ENCODE assay signal across 16 cellular contexts in genomic region chr18:25353080-25353479, GRCh38. TPM values are rescaled to one million over a fixed set of nuclear protein-coding genes. Genes with fewer than 3 reads are reported as not detected.
DNase-seq lines count a peak whose midpoint lies in the region; ATAC-seq, FAIRE-seq and TF ChIP-seq lines count a peak whose summit lies in the region.
"Had no signal": no experiment of that assay in that cellular context is flagged by ENCODE, and none has a peak within 500 bp of the region (broad histone marks: within the 10 kb centered on the region; RNA-seq: fewer than 3 reads in every experiment).

No MANE protein-coding gene starts in this region.

- peaks cover 33% of the 10 kb centered on the region for H3K27me3 Mint-ChIP-seq in CD8-positive, alpha-beta T cell (ENCODE audit: low read depth)
- H3K27me3 Mint-ChIP-seq in osteocyte (ENCODE audit: unreplicated experiment): peaks cover 13% of the 10 kb centered on the region

- no peak for FAIRE-seq in H1 (lab: Jason Lieb, UNC)

- H3K4me1 Mint-ChIP-seq in CD8-positive, alpha-beta T cell (ENCODE audit: low read depth): peaks cover 22% of the 10 kb centered on the region
- peaks cover 18% of the 10 kb centered on the region for H3K4me1 Mint-ChIP-seq in osteocyte (ENCODE audit: unreplicated experiment)

- no peak overlapping the region for H4K91ac ChIP-seq in H1 (replicated peaks; ENCODE audit: insufficient read length, low read length)

- no peak overlapping the region for H2BK5ac ChIP-seq in H1 (ENCODE audit: low read depth, low read length)

- no peaks in the 10 kb centered on the region for H3K9me3 ChIP-seq in CD8-positive, alpha-beta T cell (ENCODE audit: low read length)
- no peaks in the 10 kb centered on the region for H3K9me3 ChIP-seq in H1 (ENCODE audit: insufficient read depth in 2 of 2, low read depth in 1 of 2, low read length in 1 of 2)
- H3K9me3 ChIP-seq: ovary, Peyer's patch had no signal

- H3K36me3 Mint-ChIP-seq in CD8-positive, alpha-beta T cell: no peaks in the 10 kb centered on the region
- no peaks in the 10 kb centered on the region for H3K36me3 Mint-ChIP-seq in osteocyte (ENCODE audit: unreplicated experiment)

- no peak for DNase-seq in CD8-positive, alpha-beta T cell
- DNase-seq in H1 (ENCODE audit: low read depth in 1 of 2, low spot score in 2 of 2) (no peak), osteocyte (ENCODE audit: extremely low spot score, unreplicated experiment) (no peak), NAMALWA (ENCODE audit: low spot score) (no peak)
- DNase-seq in stimulated activated CD8-positive, alpha-beta memory T cell treated with anti-CD3 and anti-CD28 coated beads, Interleukin-4, amount 100 ng/mL, for 48 hours: no peak
- DNase-seq: activated CD8-positive, alpha-beta T cell treated with anti-CD3 and anti-CD28 coated beads for 36 hours; NCI-H345; Peyer's patch; stimulated activated CD4-positive, alpha-beta T cell treated with anti-CD3 and anti-CD28 coated beads, Interleukin-2, amount 100 ng/mL, for 48 hours; stimulated activated naive CD4-positive, alpha-beta T cell treated with Interleukin-2 at 50 U/mL for 16 hours had no signal

- H3K4me1 ChIP-seq in CD8-positive, alpha-beta T cell (ENCODE audit: insufficient read depth, low read length): peaks cover 6% of the 10 kb centered on the region
- H3K4me1 ChIP-seq in KMS-11 (ENCODE audit: low read depth, poor library complexity, severe bottlenecking) (no peaks in the 10 kb centered on the region), H1 (replicated peaks in 1 of 4; ENCODE audit: control insufficient read depth in 3 of 4, insufficient read depth in 4 of 4, low read length in 3 of 4) (no peaks in the 10 kb centered on the region; a peak in 1 of 7 replicates)

- no peak overlapping the region for H2BK20ac ChIP-seq in H1 (ENCODE audit: low read length)

- no peak for TF ChIP-seq CTCF in CD8-positive, alpha-beta T cell (IDR thresholded peaks at IDR 0.05)
- TF ChIP-seq CTCF in KMS-11 (conservative IDR thresholded peaks at IDR 0.05; ENCODE audit: low read depth, low read length): no peak
- TF ChIP-seq CTCF in H1 (IDR thresholded peaks at IDR 0.05; ENCODE audit: control extremely low read depth in 1 of 3, insufficient read depth in 1 of 3, low read depth in 1 of 3, low read length in 3 of 3): no peak
- no peak for TF ChIP-seq CTCF in osteocyte (IDR thresholded peaks at IDR 0.05)

- H3K79me2 ChIP-seq in KMS-11 (ENCODE audit: insufficient read depth, low read depth): no peaks in the 10 kb centered on the region
- H3K79me2 ChIP-seq in H1 (ENCODE audit: control insufficient read depth in 1 of 2, insufficient read depth in 2 of 2, low read length in 2 of 2): peaks cover 0 to 8% of the 10 kb centered on the region in 2 experiments; a peak in 2 of 4 replicates

- TF ChIP-seq EP300 in H1 (IDR thresholded peaks at IDR 0.05; ENCODE audit: borderline replicate concordance in 1 of 2, low read depth in 2 of 2, low read length in 2 of 2): no peak

- H2AFZ ChIP-seq in KMS-11 (ENCODE audit: low read depth) (no peak overlapping the region), H1 (ENCODE audit: low read length) (no peak overlapping the region)

- no peak overlapping the region for H3K4ac ChIP-seq in H1 (replicated peaks; ENCODE audit: insufficient read length, low read depth, low read length)

- no peaks in the 10 kb centered on the region for H3K36me3 ChIP-seq in CD8-positive, alpha-beta T cell (ENCODE audit: insufficient read depth, low read length)
- H3K36me3 ChIP-seq in KMS-11 (ENCODE audit: insufficient read depth) (no peaks in the 10 kb centered on the region), H1 (ENCODE audit: control insufficient read depth in 2 of 4, insufficient read depth in 4 of 4, low read length in 3 of 4) (no peaks in the 10 kb centered on the region)
- H3K36me3 ChIP-seq: ovary, Peyer's patch had no signal

- POLR2A ChIA-PET in CD8-positive, alpha-beta T cell (lab: Charles Lee): no interaction called here
- POLR2A ChIA-PET in H1 (lab: Charles Lee; ENCODE audit: partially characterized antibody): interaction anchor here (0.5 kb wide), 1 partner anchor 370 kb away, joined by 3 read pairs; no protein-coding TSS in a partner anchor

- H2BK15ac ChIP-seq in H1 (ENCODE audit: low read length): no peak overlapping the region

- no peak overlapping the region for H3K27ac Mint-ChIP-seq in CD8-positive, alpha-beta T cell
- H3K27ac Mint-ChIP-seq in osteocyte (ENCODE audit: unreplicated experiment): no peak overlapping the region
- H3K27ac Mint-ChIP-seq: activated CD8-positive, alpha-beta T cell treated with anti-CD3 and anti-CD28 coated beads for 36 hours; activated naive CD4-positive, alpha-beta T cell treated with anti-CD3 and anti-CD28 coated beads, Interleukin-2, amount 50 U/mL, for 72 hours; T-helper 2 cell treated with Interferon-gamma antibody and Interleukin-4, amounts not matched to agents 5 μg/mL and 100 μg/mL, for 36 hours had no signal

- no peak overlapping the region for H3K56ac ChIP-seq in H1 (replicated peaks; ENCODE audit: insufficient read length, low read depth, low read length)

- H2BK12ac ChIP-seq in H1 (ENCODE audit: low read depth, low read length): no peak overlapping the region

- no peak overlapping the region for H4K5ac ChIP-seq in H1 (ENCODE audit: insufficient read length, low read depth, low read length)

- ATAC-seq in CD8-positive, alpha-beta T cell: no peak
- no peak for ATAC-seq in GM18519 (IDR thresholded peaks at IDR 0.05; ENCODE audit: low FRiP score, unreplicated experiment)
- ATAC-seq: left colon had no signal

- CTCF ChIA-PET in CD8-positive, alpha-beta T cell (lab: Charles Lee): no interaction called here
- CTCF ChIA-PET in H1 (lab: Charles Lee; ENCODE audit: partially characterized antibody): interaction anchor here (0.8 kb wide), 1 partner anchor 542 kb away, joined by 3 read pairs; no protein-coding TSS in a partner anchor

- H3K14ac ChIP-seq in H1 (ENCODE audit: insufficient read length): no peak overlapping the region

- peak overlapping the region; percentile 49 for H3K4me3 Mint-ChIP-seq in CD8-positive, alpha-beta T cell
- H3K4me3 Mint-ChIP-seq in osteocyte (ENCODE audit: unreplicated experiment): peak overlapping the region; percentile 81
- H3K4me3 Mint-ChIP-seq: activated CD8-positive, alpha-beta T cell treated with anti-CD3 and anti-CD28 coated beads for 36 hours had no signal

- no peak for TF ChIP-seq POLR2A in H1 (IDR thresholded peaks at IDR 0.05; ENCODE audit: control extremely low read depth in 1 of 2, low read depth in 2 of 2, low read length in 2 of 2)

- no peak overlapping the region for H3K4me3 ChIP-seq in CD8-positive, alpha-beta T cell (ENCODE audit: low read depth, low read length)
- no peak overlapping the region for H3K4me3 ChIP-seq in KMS-11 (IDR thresholded peaks at IDR 0.05; ENCODE audit: insufficient read depth, low read depth, low read length)
- peak overlapping the region in 1 of 4 experiments; percentile 64; a peak in 2 of 8 replicates for H3K4me3 ChIP-seq in H1 (ENCODE audit: extremely low read depth in 1 of 4, insufficient read depth in 2 of 4, low read depth in 3 of 4, low read length in 4 of 4)

- TF ChIP-seq RAD21 in H1 (IDR thresholded peaks at IDR 0.05 in 1 of 2, conservative IDR thresholded peaks at IDR 0.05 in 1 of 2; ENCODE audit: low read depth in 2 of 2, low read length in 2 of 2): no peak

- no peak overlapping the region for H3K18ac ChIP-seq in H1 (ENCODE audit: extremely low read depth, low read length)

- no peak overlapping the region for H3K9ac ChIP-seq in KMS-11
- no peak overlapping the region for H3K9ac ChIP-seq in H1 (replicated peaks in 1 of 4; ENCODE audit: extremely low read depth in 1 of 4, low read depth in 3 of 4, low read length in 3 of 4)

- H3K79me1 ChIP-seq in H1 (ENCODE audit: low read depth, low read length): no peaks in the 10 kb centered on the region

- H3K27me3 ChIP-seq in CD8-positive, alpha-beta T cell (ENCODE audit: insufficient read depth, low read length): peaks cover 13% of the 10 kb centered on the region
- H3K27me3 ChIP-seq in KMS-11 (ENCODE audit: insufficient read depth, low read depth) (no peaks in the 10 kb centered on the region), H1 (replicated peaks in 1 of 4; ENCODE audit: control insufficient read depth in 3 of 4, extremely low read depth in 1 of 4, insufficient read depth in 3 of 4, low read length in 3 of 4) (peaks cover 1 to 11% (median 5%) of the 10 kb centered on the region in 4 experiments)
- H3K27me3 ChIP-seq: ovary had no signal

- no peak overlapping the region for H2BK120ac ChIP-seq in H1 (replicated peaks; ENCODE audit: low read depth, low read length)

- peaks cover 17% of the 10 kb centered on the region for H3K23me2 ChIP-seq in H1 (ENCODE audit: low read depth, low read length)

- H3K23ac ChIP-seq in H1 (ENCODE audit: insufficient read length): no peak overlapping the region

- no peaks in the 10 kb centered on the region for H4K20me1 ChIP-seq in KMS-11 (ENCODE audit: insufficient read depth)
- peaks cover 0 to 4% of the 10 kb centered on the region in 2 experiments for H4K20me1 ChIP-seq in H1 (replicated peaks in 1 of 2; ENCODE audit: control insufficient read depth in 1 of 2, insufficient read depth in 2 of 2, low read length in 2 of 2)

- H3K4me2 ChIP-seq in KMS-11 (peak overlapping the region; percentile 59; the same call in 1 of the 2 replicates), H1 (ENCODE audit: insufficient read depth in 1 of 2, low read depth in 2 of 2, low read length in 2 of 2) (peak overlapping the region; percentile 65 to 90)

- no peaks in the 10 kb centered on the region for H3K9me3 Mint-ChIP-seq in CD8-positive, alpha-beta T cell
- H3K9me3 Mint-ChIP-seq in osteocyte (ENCODE audit: unreplicated experiment): no peaks in the 10 kb centered on the region
- H3K9me3 Mint-ChIP-seq: activated naive CD4-positive, alpha-beta T cell treated with anti-CD3 and anti-CD28 coated beads, Interleukin-2, amount 50 U/mL, for 72 hours; T-helper 2 cell treated with Interferon-gamma antibody and Interleukin-4, amounts not matched to agents 5 μg/mL and 100 μg/mL, for 36 hours had no signal

- no peak overlapping the region for H4K8ac ChIP-seq in H1 (ENCODE audit: extremely low read depth, insufficient read depth, low read length)

- intact Hi-C loops in CD8-positive, alpha-beta T cell (cut with DNase I, micrococcal nuclease): no loop called here

- H3K27ac ChIP-seq in CD8-positive, alpha-beta T cell (ENCODE audit: low read depth, low read length): no peak overlapping the region
- H3K27ac ChIP-seq in KMS-11 (no peak overlapping the region), H1 (ENCODE audit: low read depth, low read length) (no peak overlapping the region)
- H3K27ac ChIP-seq: Peyer's patch had no signal

- WGBS in H1 (ENCODE audit: extremely low coverage in 1 of 2, insufficient coverage in 1 of 2, insufficient read length in 1 of 2, insufficient replicate concordance in 2 of 2, low coverage in 1 of 2, low lambda C conversion rate in 2 of 2, missing lambda C conversion rate in 1 of 2), 2 experiments: 72% methylated on average over 4 of the region's 4 CpGs; no CpG with 5 or more reads in 1 of the 2 experiments

- no peak overlapping the region for H2AK5ac ChIP-seq in H1 (ENCODE audit: low read depth, low read length)

RNA-seq across cellular contexts. Expression of gene ZNF521, which starts 1.1 kb away (rescaled TPM):
- not detected for total RNA-seq in CD8-positive, alpha-beta T cell
- total RNA-seq in H1 (2021; fragmentation: NEBNext Ultra II Directional; extraction: Animal tissue kit (Norgen Biotek cat#: 25700)): 15.8 and 16.8 TPM in 2 replicates
- polyA plus RNA-seq in H1 (2011; rRNA removed): 9.5 and 12.6 TPM in 2 replicates
- 24.2 TPM for polyA plus RNA-seq in H1 (2011; cell fraction: cytosol; rRNA removed)
- polyA plus RNA-seq in H1 (2011; cell fraction: nucleus; rRNA removed): 27.7 TPM
- 8.9 to 12.8 TPM (median 10.5 TPM) in 4 replicates for polyA plus RNA-seq in H1 (2012, experiment 1 of 2)
- polyA plus RNA-seq in H1 (2012, experiment 2 of 2): 0.41 TPM
- 3.7 TPM for polyA plus RNA-seq in H1 (2013, experiment 1 of 2)
- 2.9 TPM for polyA plus RNA-seq in H1 (2013, experiment 2 of 2)
- 84.4 and 98.4 TPM in 2 replicates for polyA minus RNA-seq in H1 (2011; rRNA and poly(A)+ RNA removed)
- polyA minus RNA-seq in H1 (2011; cell fraction: cytosol; rRNA and poly(A)+ RNA removed): 14.1 TPM
- polyA minus RNA-seq in H1 (2011; cell fraction: nucleus; rRNA and poly(A)+ RNA removed): 120 TPM
- 52.2 and 57.1 TPM in 2 replicates for total RNA-seq in osteocyte
- total RNA-seq: activated CD8-positive, alpha-beta T cell treated with anti-CD3 and anti-CD28 coated beads for 36 hours; activated naive CD4-positive, alpha-beta T cell treated with anti-CD3 and anti-CD28 coated beads, Interleukin-2, amount 50 U/mL, for 72 hours had no signal

Comparison
In these comparisons a context has a peak if more than half of its experiments do, and no peak if none do; other contexts are left out.
1. RNA of gene ZNF521, which starts 1.1 kb away (total RNA-seq): 52.2 to 57.1 TPM in osteocyte and 15.8 to 16.8 TPM in H1; not detected in CD8-positive, alpha-beta T cell; every median in the first group is over 10 times any median in the second.